ENCODE assay signal across 2 cellular contexts in genomic region chr6:150271501-150272263, GRCh38.
TF ChIP-seq lines count a peak whose summit lies in the region.

No MANE protein-coding gene starts in this region.

TF ChIP-seq in HCT116, 20 proteins besides CTCF, POLR2A, EP300 and RAD21 (continued from another document):
- TF ChIP-seq, protein P1, sequence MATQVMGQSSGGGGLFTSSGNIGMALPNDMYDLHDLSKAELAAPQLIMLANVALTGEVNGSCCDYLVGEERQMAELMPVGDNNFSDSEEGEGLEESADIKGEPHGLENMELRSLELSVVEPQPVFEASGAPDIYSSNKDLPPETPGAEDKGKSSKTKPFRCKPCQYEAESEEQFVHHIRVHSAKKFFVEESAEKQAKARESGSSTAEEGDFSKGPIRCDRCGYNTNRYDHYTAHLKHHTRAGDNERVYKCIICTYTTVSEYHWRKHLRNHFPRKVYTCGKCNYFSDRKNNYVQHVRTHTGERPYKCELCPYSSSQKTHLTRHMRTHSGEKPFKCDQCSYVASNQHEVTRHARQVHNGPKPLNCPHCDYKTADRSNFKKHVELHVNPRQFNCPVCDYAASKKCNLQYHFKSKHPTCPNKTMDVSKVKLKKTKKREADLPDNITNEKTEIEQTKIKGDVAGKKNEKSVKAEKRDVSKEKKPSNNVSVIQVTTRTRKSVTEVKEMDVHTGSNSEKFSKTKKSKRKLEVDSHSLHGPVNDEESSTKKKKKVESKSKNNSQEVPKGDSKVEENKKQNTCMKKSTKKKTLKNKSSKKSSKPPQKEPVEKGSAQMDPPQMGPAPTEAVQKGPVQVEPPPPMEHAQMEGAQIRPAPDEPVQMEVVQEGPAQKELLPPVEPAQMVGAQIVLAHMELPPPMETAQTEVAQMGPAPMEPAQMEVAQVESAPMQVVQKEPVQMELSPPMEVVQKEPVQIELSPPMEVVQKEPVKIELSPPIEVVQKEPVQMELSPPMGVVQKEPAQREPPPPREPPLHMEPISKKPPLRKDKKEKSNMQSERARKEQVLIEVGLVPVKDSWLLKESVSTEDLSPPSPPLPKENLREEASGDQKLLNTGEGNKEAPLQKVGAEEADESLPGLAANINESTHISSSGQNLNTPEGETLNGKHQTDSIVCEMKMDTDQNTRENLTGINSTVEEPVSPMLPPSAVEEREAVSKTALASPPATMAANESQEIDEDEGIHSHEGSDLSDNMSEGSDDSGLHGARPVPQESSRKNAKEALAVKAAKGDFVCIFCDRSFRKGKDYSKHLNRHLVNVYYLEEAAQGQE (IDR thresholded peaks at IDR 0.05; ENCODE audit: low read depth) = no peak

TF ChIP-seq in K562, 482 proteins besides CTCF, POLR2A, EP300 and RAD21 (continued from another document and continues in another):
- TF ChIP-seq UBTF (IDR thresholded peaks at IDR 0.05; ENCODE audit: borderline replicate concordance in 1 of 2, low read depth in 2 of 2, low read length in 2 of 2) (0 out of 4 replicates have a peak, but pooled peaks of 1 of the 2 experiments have one; percentile 48), NFIX (CRISPR knock-in tag; IDR thresholded peaks at IDR 0.05; ENCODE audit: low read depth) (no peak), POLR2AphosphoS5 (IDR thresholded peaks at IDR 0.05; ENCODE audit: control insufficient read depth, insufficient read depth, low read depth, low read length) (peak; percentile 97), ZNF121 (CRISPR knock-in tag; conservative IDR thresholded peaks at IDR 0.05) (no peak), CCNT2 (IDR thresholded peaks at IDR 0.05; ENCODE audit: borderline replicate concordance, extremely low read depth, insufficient read length, low read depth, low read length) (peak; percentile 96), TEAD1 (CRISPR knock-in tag; IDR thresholded peaks at IDR 0.05) (peak in 1 of 2 experiments; percentile 71; a peak in 2 of 4 replicates), MIER1 (IDR thresholded peaks at IDR 0.05; ENCODE audit: low read depth) (0 out of 2 replicates have a peak, but pooled peaks have one; percentile 51), ZNF384 (IDR thresholded peaks at IDR 0.05; ENCODE audit: low read depth, low read length) (peak; percentile 83), TRIM24 (IDR thresholded peaks at IDR 0.05) (peak; percentile 96), NFE2 (IDR thresholded peaks at IDR 0.05; ENCODE audit: low read depth) (peak; percentile 49), DDX20 (tag; IDR thresholded peaks at IDR 0.05; ENCODE audit: low read depth) (peak; percentile 75; the same call in 1 of the 2 replicates), MLLT1 (IDR thresholded peaks at IDR 0.05) (peak in 1 of 2 experiments; percentile 99; a peak in 2 of 4 replicates), PREB (CRISPR knock-in tag; IDR thresholded peaks at IDR 0.05) (0 out of 2 replicates have a peak, but pooled peaks have one; percentile 38), YBX1 (IDR thresholded peaks at IDR 0.05) (no peak), RCOR1 (IDR thresholded peaks at IDR 0.05; ENCODE audit: borderline replicate concordance in 1 of 2, low read depth in 2 of 2, low read length in 2 of 2) (peak; percentile 92 to 94), LCOR (CRISPR knock-in tag; IDR thresholded peaks at IDR 0.05) (peak; percentile 94), ARNT (IDR thresholded peaks at IDR 0.05) (peak; percentile 52 to 72; a peak in 3 of 4 replicates), KLF13 (tag; IDR thresholded peaks at IDR 0.05; ENCODE audit: borderline replicate concordance, low read depth) (0 out of 2 replicates have a peak, but pooled peaks have one; percentile 27), ZNF79 (CRISPR knock-in tag; IDR thresholded peaks at IDR 0.05; ENCODE audit: low read depth) (peak; percentile 18; the same call in 1 of the 2 replicates), GATAD2B (IDR thresholded peaks at IDR 0.05; ENCODE audit: borderline replicate concordance) (peak; percentile 25; the same call in 1 of the 2 replicates), CREB1 (IDR thresholded peaks at IDR 0.05) (peak; percentile 67), CREB1 (CRISPR knock-in tag; IDR thresholded peaks at IDR 0.05) (peak; percentile 64; the same call in 1 of the 2 replicates), SMARCC2 (IDR thresholded peaks at IDR 0.05; ENCODE audit: low read depth) (peak; percentile 91), POLR3A (IDR thresholded peaks at IDR 0.05; ENCODE audit: borderline replicate concordance, extremely low read depth, insufficient read depth, insufficient read length) (no peak), HMBOX1 (IDR thresholded peaks at IDR 0.05) (peak; percentile 25; the same call in 1 of the 2 replicates), ATF7 (IDR thresholded peaks at IDR 0.05) (peak; percentile 99), JUN (IDR thresholded peaks at IDR 0.05; ENCODE audit: borderline replicate concordance, low read depth, low read length) (peak; percentile 95), JUN (CRISPR knock-in tag; IDR thresholded peaks at IDR 0.05; ENCODE audit: borderline replicate concordance) (no peak), TBL1XR1 (IDR thresholded peaks at IDR 0.05; ENCODE audit: low read length in 2 of 2) (peak; percentile 92 to 99; a peak in 3 of 4 replicates), SETDB1 (IDR thresholded peaks at IDR 0.05; ENCODE audit: low read length) (no peak), ZNF197 (CRISPR knock-in tag; IDR thresholded peaks at IDR 0.05; ENCODE audit: low read depth) (peak; percentile 95; the same call in 1 of the 2 replicates), POLR2H (tag; IDR thresholded peaks at IDR 0.05; ENCODE audit: low read depth) (peak; percentile 50), ZBTB9 (CRISPR knock-in tag; IDR thresholded peaks at IDR 0.05) (peak; percentile 53; the same call in 1 of the 2 replicates), MYNN (IDR thresholded peaks at IDR 0.05) (peak; percentile 88; the same call in 1 of the 2 replicates), MYNN (CRISPR knock-in tag; IDR thresholded peaks at IDR 0.05) (no peak), HDAC3 (IDR thresholded peaks at IDR 0.05; ENCODE audit: borderline replicate concordance, partially characterized antibody) (peak; percentile 95), ZNF354B (CRISPR knock-in tag; IDR thresholded peaks at IDR 0.05) (peak; percentile 1; the same call in 1 of the 2 replicates), ZZZ3 (IDR thresholded peaks at IDR 0.05) (no peak), ERF (CRISPR knock-in tag; IDR thresholded peaks at IDR 0.05) (0 out of 2 replicates have a peak, but pooled peaks have one; percentile 6), TSHZ1 (CRISPR knock-in tag; IDR thresholded peaks at IDR 0.05) (peak; percentile 3; the same call in 1 of the 2 replicates), ZBTB7A (IDR thresholded peaks at IDR 0.05; ENCODE audit: borderline replicate concordance, control insufficient read depth, low read depth, low read length) (no peak)
- TF ChIP-seq, protein P2, sequence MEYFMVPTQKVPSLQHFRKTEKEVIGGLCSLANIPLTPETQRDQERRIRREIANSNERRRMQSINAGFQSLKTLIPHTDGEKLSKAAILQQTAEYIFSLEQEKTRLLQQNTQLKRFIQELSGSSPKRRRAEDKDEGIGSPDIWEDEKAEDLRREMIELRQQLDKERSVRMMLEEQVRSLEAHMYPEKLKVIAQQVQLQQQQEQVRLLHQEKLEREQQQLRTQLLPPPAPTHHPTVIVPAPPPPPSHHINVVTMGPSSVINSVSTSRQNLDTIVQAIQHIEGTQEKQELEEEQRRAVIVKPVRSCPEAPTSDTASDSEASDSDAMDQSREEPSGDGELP (CRISPR knock-in tag; IDR thresholded peaks at IDR 0.05; ENCODE audit: borderline replicate concordance) = peak; percentile 51; the same call in 1 of the 2 replicates
- TF ChIP-seq, protein P3, sequence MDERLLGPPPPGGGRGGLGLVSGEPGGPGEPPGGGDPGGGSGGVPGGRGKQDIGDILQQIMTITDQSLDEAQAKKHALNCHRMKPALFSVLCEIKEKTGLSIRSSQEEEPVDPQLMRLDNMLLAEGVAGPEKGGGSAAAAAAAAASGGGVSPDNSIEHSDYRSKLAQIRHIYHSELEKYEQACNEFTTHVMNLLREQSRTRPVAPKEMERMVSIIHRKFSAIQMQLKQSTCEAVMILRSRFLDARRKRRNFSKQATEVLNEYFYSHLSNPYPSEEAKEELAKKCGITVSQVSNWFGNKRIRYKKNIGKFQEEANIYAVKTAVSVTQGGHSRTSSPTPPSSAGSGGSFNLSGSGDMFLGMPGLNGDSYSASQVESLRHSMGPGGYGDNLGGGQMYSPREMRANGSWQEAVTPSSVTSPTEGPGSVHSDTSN (CRISPR knock-in tag; IDR thresholded peaks at IDR 0.05; ENCODE audit: low read depth) = no peak
- TF ChIP-seq, protein P3 (tag; conservative IDR thresholded peaks at IDR 0.05; ENCODE audit: low read depth) = peak; percentile 67
